ENCODE assay signal across 16 cellular contexts in genomic region chr3:46955157-46955556, GRCh38. TPM values are rescaled to one million over a fixed set of nuclear protein-coding genes. Genes with fewer than 3 reads are reported as not detected.
A peak's percentile ranks its signal among the peaks of the same experiment; 100 is the strongest.
DNase-seq lines count a peak whose midpoint lies in the region; ATAC-seq, FAIRE-seq and TF ChIP-seq lines count a peak whose summit lies in the region.
"Had no signal": no experiment of that assay in that cellular context is flagged by ENCODE, and none has a peak within 500 bp of the region (broad histone marks: within the 10 kb centered on the region; RNA-seq: fewer than 3 reads in every experiment).

No MANE protein-coding gene starts in this region.

- no peaks in the 10 kb centered on the region for H3K9me2 ChIP-seq in GM23338 (ENCODE audit: insufficient read depth)

- no peaks in the 10 kb centered on the region for H3K36me3 ChIP-seq in GM23338 (ENCODE audit: insufficient read depth)

- H3K27me3 Mint-ChIP-seq in CD4-positive, alpha-beta T cell: no peaks in the 10 kb centered on the region
- H3K27me3 Mint-ChIP-seq in GM23338 (ENCODE audit: insufficient read depth, low read depth, poor library complexity) (peaks cover 6% of the 10 kb centered on the region), osteocyte (ENCODE audit: unreplicated experiment) (no peaks in the 10 kb centered on the region)
- no peaks in the 10 kb centered on the region for H3K27me3 Mint-ChIP-seq in activated naive CD8-positive, alpha-beta T cell

- H3K27ac ChIP-seq in CD4-positive, alpha-beta T cell (ENCODE audit: low read depth, low read length): no peak overlapping the region
- H3K27ac ChIP-seq in GM23338 (ENCODE audit: low read depth): no peak overlapping the region
- H3K27ac ChIP-seq: VCaP had no signal

- no peak overlapping the region for H3K4me3 ChIP-seq in GM23338

- POLR2A ChIA-PET in CD4-positive, alpha-beta T cell (lab: Charles Lee): interaction anchor here (1.0 to 1.1 kb wide), 2 partner anchors 15 to 24 kb away, joined by 3 to 4 read pairs; partner anchors contain the start of gene NBEAL2

- peaks cover 4% of the 10 kb centered on the region for H3K4me1 ChIP-seq in GM23338 (ENCODE audit: insufficient read depth)

- H3F3A ChIP-seq in GM23338 (replicated peaks; ENCODE audit: low read depth): no peaks in the 10 kb centered on the region

- CTCF ChIA-PET in CD4-positive, alpha-beta T cell (lab: Charles Lee): no interaction called here

- no peaks in the 10 kb centered on the region for H3K9me3 Mint-ChIP-seq in CD4-positive, alpha-beta T cell
- H3K9me3 Mint-ChIP-seq in GM23338 (no peaks in the 10 kb centered on the region; the same call in 2 of the 3 replicates), osteocyte (ENCODE audit: unreplicated experiment) (no peaks in the 10 kb centered on the region)
- no peaks in the 10 kb centered on the region for H3K9me3 Mint-ChIP-seq in activated naive CD8-positive, alpha-beta T cell (ENCODE audit: low read depth)

- peaks cover 97% of the 10 kb centered on the region for H4K20me1 ChIP-seq in GM23338 (replicated peaks; ENCODE audit: insufficient read depth)

- H3K4me1 Mint-ChIP-seq in CD4-positive, alpha-beta T cell (ENCODE audit: low read depth): peaks cover 95% of the 10 kb centered on the region
- H3K4me1 Mint-ChIP-seq in GM23338 (peaks cover 42% of the 10 kb centered on the region), osteocyte (ENCODE audit: unreplicated experiment) (peaks cover 29% of the 10 kb centered on the region)
- H3K4me1 Mint-ChIP-seq in activated naive CD8-positive, alpha-beta T cell (ENCODE audit: low read depth): peaks cover 88% of the 10 kb centered on the region

- no peaks in the 10 kb centered on the region for H3K9me3 ChIP-seq in CD4-positive, alpha-beta T cell (ENCODE audit: control insufficient read depth, low read length)

- peak overlapping the region; percentile 52 for H3K27ac Mint-ChIP-seq in CD4-positive, alpha-beta T cell
- H3K27ac Mint-ChIP-seq in GM23338: peak overlapping the region; percentile 68; the same call in 1 of the 2 replicates
- H3K27ac Mint-ChIP-seq in activated naive CD8-positive, alpha-beta T cell: peak overlapping the region; percentile 89
- peak overlapping the region; percentile 74 for H3K27ac Mint-ChIP-seq in osteocyte (ENCODE audit: unreplicated experiment)

- TF ChIP-seq POLR2A in H54 (IDR thresholded peaks at IDR 0.05; ENCODE audit: low read depth, low read length): no peak

- no peak for DNase-seq in CD4-positive, alpha-beta T cell
- DNase-seq in GM23338 (ENCODE audit: low spot score) (no peak), osteocyte (ENCODE audit: extremely low spot score, unreplicated experiment) (no peak), H54 (ENCODE audit: insufficient read length, low spot score) (no peak), RKO (ENCODE audit: low spot score) (no peak)
- DNase-seq: activated gamma-delta T cell; NCI-H146; NCI-H748 treated with DMSO at 0.1 percent for 48 hours; SIG-M5; stimulated activated CD4-positive, alpha-beta T cell treated with anti-CD3 and anti-CD28 coated beads, Interleukin-4, amount 100 ng/mL, for 4 hours had no signal

- peaks cover 98% of the 10 kb centered on the region for H3K79me2 ChIP-seq in GM23338 (replicated peaks; ENCODE audit: insufficient read depth)

- H3K27me3 ChIP-seq in CD4-positive, alpha-beta T cell (ENCODE audit: control insufficient read depth, insufficient read depth, low read length): no peaks in the 10 kb centered on the region
- H3K27me3 ChIP-seq in GM23338 (ENCODE audit: insufficient read depth): no peaks in the 10 kb centered on the region

- no peak for ATAC-seq in CD4-positive, alpha-beta T cell (ENCODE audit: poor library complexity)
- ATAC-seq in GM23338 (no peak), GM21619 (IDR thresholded peaks at IDR 0.05; ENCODE audit: unreplicated experiment) (no peak)
- ATAC-seq: esophagus mucosa, HepG2 had no signal

- no peak overlapping the region for H2AFZ ChIP-seq in GM23338

- no peak for FAIRE-seq in H54 (lab: Jason Lieb, UNC)
- FAIRE-seq: D721Med, HepG2 had no signal

- intact Hi-C loops in CD4-positive, alpha-beta T cell (cut with DNase I, micrococcal nuclease): no loop called here

- H3K36me3 Mint-ChIP-seq in CD4-positive, alpha-beta T cell (ENCODE audit: low read depth): peaks cover 6% of the 10 kb centered on the region
- peaks cover 2% of the 10 kb centered on the region; the same call in 2 of the 3 replicates for H3K36me3 Mint-ChIP-seq in GM23338 (ENCODE audit: low read depth)
- peaks cover 3% of the 10 kb centered on the region for H3K36me3 Mint-ChIP-seq in activated naive CD8-positive, alpha-beta T cell
- no peaks in the 10 kb centered on the region for H3K36me3 Mint-ChIP-seq in osteocyte (ENCODE audit: unreplicated experiment)

- no peak overlapping the region for H3K4me2 ChIP-seq in GM23338

- H3K4me3 Mint-ChIP-seq in CD4-positive, alpha-beta T cell: peak overlapping the region; percentile 31
- H3K4me3 Mint-ChIP-seq in GM23338 (no peak overlapping the region), osteocyte (ENCODE audit: unreplicated experiment) (no peak overlapping the region)
- peak overlapping the region; percentile 68 for H3K4me3 Mint-ChIP-seq in activated naive CD8-positive, alpha-beta T cell

- no peak for TF ChIP-seq CTCF in CD4-positive, alpha-beta T cell (IDR thresholded peaks at IDR 0.05)
- TF ChIP-seq CTCF in GM23338 (conservative IDR thresholded peaks at IDR 0.05; ENCODE audit: low read depth in 2 of 2) (no peak), osteocyte (IDR thresholded peaks at IDR 0.05) (no peak)

TF ChIP-seq in GM23338, 12 proteins besides CTCF, POLR2A, EP300 and RAD21:
- TF ChIP-seq STAT1 (IDR thresholded peaks at IDR 0.05; ENCODE audit: unreplicated experiment) (no peak), ZNF114 (CRISPR knock-in tag; IDR thresholded peaks at IDR 0.05) (no peak), EZH2phosphoT487 (IDR thresholded peaks at IDR 0.05; ENCODE audit: unreplicated experiment) (no peak), NANOG (IDR thresholded peaks at IDR 0.05; ENCODE audit: borderline replicate concordance) (no peak)

RNA-seq across cellular contexts. Expression of gene CCDC12, which starts 21.4 kb away (rescaled TPM):
- total RNA-seq in CD4-positive, alpha-beta T cell: 10 to 100 TPM; 57.5 to 59.5 TPM
- total RNA-seq in GM23338 (2014; rRNA removed; shearing (Covaris generic)): 35.1 and 42.9 TPM in 2 replicates
- polyA plus RNA-seq in GM23338 (2016; fragmentation: Nextera tagmentation; extraction: Ambion mirVana): 133 and 136 TPM in 2 replicates
- total RNA-seq in osteocyte: 34.5 and 37.4 TPM in 2 replicates

RNA-seq across cellular contexts. Expression of gene NBEAL2, which starts 24.3 kb away (rescaled TPM):
- 100 to 1,000 TPM; 163 to 170 TPM for total RNA-seq in CD4-positive, alpha-beta T cell
- 66.1 and 79.9 TPM in 2 replicates for total RNA-seq in GM23338 (2014; rRNA removed; shearing (Covaris generic))
- 13.5 and 14.0 TPM in 2 replicates for polyA plus RNA-seq in GM23338 (2016; fragmentation: Nextera tagmentation; extraction: Ambion mirVana)
- total RNA-seq in osteocyte: 14.0 and 21.8 TPM in 2 replicates

Comparison
In these comparisons a context has a peak if more than half of its experiments do, and no peak if none do; other contexts are left out.
1. H3K4me3 Mint-ChIP-seq: peak in CD4-positive, alpha-beta T cell (single experiment) and activated naive CD8-positive, alpha-beta T cell (single experiment); none in GM23338 (single experiment) and osteocyte (single experiment).
2. Peak in every context shown above with its lines, with median percentiles within 50 percentile points of each other: H3K27ac Mint-ChIP-seq.